ENCODE assay signal across 1 cellular context in genomic region chr2:20617081-20617575, GRCh38.
TF ChIP-seq lines count a peak whose summit lies in the region.

No MANE protein-coding gene starts in this region.

TF ChIP-seq in HEK293, 187 proteins besides CTCF, POLR2A, EP300 and RAD21 (continued from another document):
- TF ChIP-seq ZNF398 (tag by site-specific recombination; IDR thresholded peaks at IDR 0.05): peak; percentile 54
- no peak for TF ChIP-seq ZNF530 (tag by site-specific recombination; IDR thresholded peaks at IDR 0.05; ENCODE audit: low read depth)
- TF ChIP-seq ZNF19 (tag by site-specific recombination; IDR thresholded peaks at IDR 0.05; ENCODE audit: low read depth): no peak
TF ChIP-seq in HEK293: peak in this region for 6.
